Comparison of ENCODE assay signal across 17 cellular contexts in the genomic region with DNA sequence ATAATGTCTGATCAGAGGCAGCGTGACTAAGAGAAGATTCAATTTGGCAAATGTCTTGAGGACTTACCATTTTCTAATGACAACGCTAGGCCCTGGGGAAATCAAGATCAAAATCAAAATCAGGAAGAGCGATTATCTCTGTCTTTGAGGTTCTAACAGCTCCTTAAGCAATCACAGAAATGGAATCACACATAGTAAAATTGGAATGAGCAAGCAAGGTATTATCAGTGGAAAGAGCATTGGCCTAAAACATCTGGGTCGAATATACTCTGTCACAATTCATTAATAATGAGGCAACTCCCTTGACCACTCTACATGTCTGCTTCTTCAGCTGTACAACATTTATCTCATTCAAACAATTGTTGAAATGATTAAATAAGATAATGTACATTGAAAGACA. TPM values are rescaled to one million over a fixed set of nuclear protein-coding genes. Genes with fewer than 3 reads are reported as not detected.
DNase-seq lines count a peak whose midpoint lies in the region; ATAC-seq and TF ChIP-seq lines count a peak whose summit lies in the region.
"Had no signal": no experiment of that assay in that cellular context is flagged by ENCODE, and none has a peak within 500 bp of the region (broad histone marks: within the 10 kb centered on the region; RNA-seq: fewer than 3 reads in every experiment).

No MANE protein-coding gene starts in this region.

- peaks cover 2% of the 10 kb centered on the region; the same call in 1 of the 2 replicates for H3K9me1 ChIP-seq in IMR-90 (ENCODE audit: insufficient read depth, low read length)

- no peak for TF ChIP-seq EP300 in ovary (IDR thresholded peaks at IDR 0.05)

- no peaks in the 10 kb centered on the region for H4K20me1 ChIP-seq in IMR-90 (ENCODE audit: insufficient read depth, low read length)

- H3K9me3 ChIP-seq in IMR-90 (ENCODE audit: control insufficient read depth, insufficient read depth, low read length): no peaks in the 10 kb centered on the region
- H3K9me3 ChIP-seq in trophoblast cell (ENCODE audit: insufficient read depth, low read depth, low read length): no peaks in the 10 kb centered on the region
- H3K9me3 ChIP-seq in ovary: no peaks in the 10 kb centered on the region
- H3K9me3 ChIP-seq: Caco-2, Peyer's patch had no signal

- H2AFZ ChIP-seq in IMR-90 (replicated peaks; ENCODE audit: low read length, poor library complexity) (no peak overlapping the region), trophoblast cell (ENCODE audit: insufficient read depth, low read length, poor library complexity) (no peak overlapping the region)

- peak overlapping the region; percentile 21; the same call in 1 of the 3 replicates for H2BK15ac ChIP-seq in IMR-90 (ENCODE audit: low read depth, low read length)

- H3K14ac ChIP-seq in IMR-90 (replicated peaks; ENCODE audit: low read depth, low read length): no peak overlapping the region
- no peak overlapping the region for H3K14ac ChIP-seq in trophoblast cell (ENCODE audit: low read length)

- H3K4me3 Mint-ChIP-seq in CD14-positive monocyte: no peak overlapping the region
- H3K4me3 Mint-ChIP-seq: CD4-positive, CD25-positive, alpha-beta regulatory T cell had no signal

- TF ChIP-seq CTCF in CD14-positive monocyte (IDR thresholded peaks at IDR 0.05) (no peak), IMR-90 (conservative IDR thresholded peaks at IDR 0.05; ENCODE audit: low read depth, low read length) (no peak), fibroblast of villous mesenchyme (IDR thresholded peaks at IDR 0.05; ENCODE audit: insufficient read depth, low read depth, low read length) (no peak), ovary (IDR thresholded peaks at IDR 0.05) (no peak)

- H4K12ac ChIP-seq in trophoblast cell (ENCODE audit: low read depth, low read length): no peak overlapping the region

- H3K27me3 ChIP-seq in IMR-90 (ENCODE audit: control insufficient read depth, insufficient read depth, low read length): no peaks in the 10 kb centered on the region
- no peaks in the 10 kb centered on the region for H3K27me3 ChIP-seq in trophoblast cell (ENCODE audit: insufficient read depth, low read length)
- H3K27me3 ChIP-seq in ovary: no peaks in the 10 kb centered on the region
- H3K27me3 ChIP-seq: Peyer's patch had no signal

- H2BK120ac ChIP-seq in IMR-90 (ENCODE audit: low read depth, low read length) (peak overlapping the region; percentile 27; the same call in 1 of the 2 replicates), trophoblast cell (ENCODE audit: insufficient read depth, low read length, poor library complexity) (no peak overlapping the region)

- H3K4me2 ChIP-seq in IMR-90 (ENCODE audit: low read depth, low read length): no peak overlapping the region
- H3K4me2 ChIP-seq in trophoblast cell (ENCODE audit: low read length): no peak overlapping the region

- H3K23ac ChIP-seq in IMR-90 (ENCODE audit: low read depth, low read length) (no peak overlapping the region), trophoblast cell (ENCODE audit: low read length) (no peak overlapping the region)

- dilution Hi-C loops in IMR-90 (cut with HindIII; ENCODE audit: low sequenced_read_pairs, unreplicated experiment): no loop called here

- no peak overlapping the region; a peak in 1 of 4 replicates for H4K8ac ChIP-seq in IMR-90 (ENCODE audit: low read depth in 2 of 2, low read length in 2 of 2)
- no peak overlapping the region for H4K8ac ChIP-seq in trophoblast cell (ENCODE audit: low read depth, low read length)

- intact Hi-C loops in CD14-positive monocyte (cut with micrococcal nuclease) (no loop called here), IMR-90 (cut with micrococcal nuclease) (no loop called here), ovary (cut with DNase I) (no loop called here)

- H4K91ac ChIP-seq in IMR-90 (ENCODE audit: insufficient read depth, low read depth, low read length): no peak overlapping the region
- H4K91ac ChIP-seq in trophoblast cell (ENCODE audit: low read depth, low read length): no peak overlapping the region

- H3K18ac ChIP-seq in IMR-90 (ENCODE audit: low read depth, low read length) (no peak overlapping the region), trophoblast cell (ENCODE audit: low read length) (no peak overlapping the region)

- no peaks in the 10 kb centered on the region for H3K36me3 Mint-ChIP-seq in CD14-positive monocyte
- H3K36me3 Mint-ChIP-seq: CD4-positive, CD25-positive, alpha-beta regulatory T cell had no signal

- no peaks in the 10 kb centered on the region for H3K79me2 ChIP-seq in trophoblast cell (ENCODE audit: control insufficient read depth, insufficient read depth, low read length, poor library complexity)

- no peak overlapping the region for H2BK12ac ChIP-seq in trophoblast cell (ENCODE audit: low read length)

- H2BK5ac ChIP-seq in IMR-90 (ENCODE audit: low read depth, low read length, poor library complexity, severe bottlenecking): no peak overlapping the region
- no peak overlapping the region for H2BK5ac ChIP-seq in trophoblast cell (ENCODE audit: low read depth, low read length, poor library complexity)

- no peak for DNase-seq in CD14-positive monocyte (ENCODE audit: low spot score)
- no peak for DNase-seq in IMR-90
- DNase-seq in fibroblast of villous mesenchyme (ENCODE audit: low read depth): peak; percentile 31
- DNase-seq in trophoblast cell: peak; percentile 18 to 85
- no peak for DNase-seq in ovary
- no peak for DNase-seq in NCI-H345 treated with DMSO at 0.1 percent for 48 hours (lab: John Stamatoyannopoulos, UW; ENCODE audit: unreplicated experiment)
- DNase-seq in OCI-M2 (lab: John Stamatoyannopoulos, UW; ENCODE audit: unreplicated experiment): no peak
- DNase-seq: ACHN; Caco-2; CD4-positive, CD25-positive, alpha-beta regulatory T cell; DMS53; H7; NCI-H1436; NCI-H2029 treated with DMSO at 0.1 percent for 48 hours; NCI-H510A treated with DMSO at 0.1 percent for 48 hours; Peyer's patch; SHP77 treated with DMSO at 0.1 percent for 48 hours had no signal

- no peaks in the 10 kb centered on the region for H3K36me3 ChIP-seq in IMR-90 (ENCODE audit: control insufficient read depth, insufficient read depth, low read length)
- no peaks in the 10 kb centered on the region for H3K36me3 ChIP-seq in trophoblast cell (ENCODE audit: control insufficient read depth in 1 of 2, insufficient read depth in 2 of 2, low read length in 2 of 2)
- H3K36me3 ChIP-seq in ovary: no peaks in the 10 kb centered on the region
- H3K36me3 ChIP-seq: Peyer's patch had no signal

- POLR2A ChIA-PET in IMR-90 (lab: Charles Lee; ENCODE audit: unreplicated experiment): interaction anchor here (1.5 kb wide), 1 partner anchor 10 kb away, joined by 11 read pairs; no protein-coding TSS in a partner anchor

- peak overlapping the region; percentile 75; the same call in 1 of the 2 replicates for H2BK20ac ChIP-seq in IMR-90 (ENCODE audit: low read depth, low read length)

- H2AK5ac ChIP-seq in IMR-90 (ENCODE audit: low read depth, low read length): no peak overlapping the region
- no peak overlapping the region for H2AK5ac ChIP-seq in trophoblast cell (ENCODE audit: low read length)

- H3K79me1 ChIP-seq in IMR-90 (ENCODE audit: low read depth in 1 of 2, low read length in 2 of 2) (no peaks in the 10 kb centered on the region), trophoblast cell (ENCODE audit: low read length) (no peaks in the 10 kb centered on the region)

- H3K56ac ChIP-seq in IMR-90 (ENCODE audit: extremely low read depth, insufficient read depth, low read length): no peak overlapping the region

- H3K4me1 Mint-ChIP-seq in CD14-positive monocyte: peaks cover 32% of the 10 kb centered on the region
- H3K4me1 Mint-ChIP-seq: CD4-positive, CD25-positive, alpha-beta regulatory T cell had no signal

- no peak for TF ChIP-seq RAD21 in IMR-90 (IDR thresholded peaks at IDR 0.05; ENCODE audit: low read length)

- H2AK9ac ChIP-seq in IMR-90 (replicated peaks; ENCODE audit: low read depth, low read length, poor library complexity): no peak overlapping the region

- peaks cover 0 to 5% (median 0%) of the 10 kb centered on the region in 3 donors for H3K27me3 Mint-ChIP-seq in CD14-positive monocyte (ENCODE audit: low read depth in 3 of 3)

- in situ Hi-C loops in IMR-90 (cut with MboI; ENCODE audit: low sequenced_read_pairs): no loop called here

- peaks cover 0 to 4% (median 0%) of the 10 kb centered on the region in 7 donors for H3K9me3 Mint-ChIP-seq in CD14-positive monocyte

- no peak for ATAC-seq in IMR-90 (ENCODE audit: low read depth)

- no peak for TF ChIP-seq POLR2A in IMR-90 (IDR thresholded peaks at IDR 0.05; ENCODE audit: low read depth, low read length)
- no peak for TF ChIP-seq POLR2A in ovary (IDR thresholded peaks at IDR 0.05)

- no peak overlapping the region for H3K4me3 ChIP-seq in IMR-90 (ENCODE audit: insufficient read depth, low read depth, low read length)
- H3K4me3 ChIP-seq in fibroblast of villous mesenchyme (ENCODE audit: low read depth, low read length): no peak overlapping the region
- no peak overlapping the region for H3K4me3 ChIP-seq in trophoblast cell (ENCODE audit: low read depth, low read length)
- no peak overlapping the region for H3K4me3 ChIP-seq in ovary
- H3K4me3 ChIP-seq: Peyer's patch had no signal

- CTCF ChIA-PET in IMR-90 (lab: Yijun Ruan, JAX): interaction anchor here (0.6 to 1.6 kb wide), 2 partner anchors 52 to 56 kb away, joined by 3 to 4 read pairs; no protein-coding TSS in a partner anchor

- no peak overlapping the region for H4K5ac ChIP-seq in IMR-90 (ENCODE audit: low read depth, low read length)

- no peak overlapping the region for H3K4ac ChIP-seq in IMR-90 (ENCODE audit: low read depth, low read length)
- no peak overlapping the region for H3K4ac ChIP-seq in trophoblast cell (ENCODE audit: low read depth, low read length)

- H3K27ac ChIP-seq in IMR-90 (ENCODE audit: insufficient read depth, low read length) (no peak overlapping the region), trophoblast cell (ENCODE audit: low read depth, low read length) (no peak overlapping the region), ovary (no peak overlapping the region)
- H3K27ac ChIP-seq: Peyer's patch had no signal

- H3K27ac Mint-ChIP-seq in CD14-positive monocyte: peak overlapping the region; percentile 72 to 95 (median 88)
- H3K27ac Mint-ChIP-seq: CD4-positive, CD25-positive, alpha-beta regulatory T cell had no signal

- no TSS peak for BruUV-seq in IMR-90 (replicated peaks; lab: Mats Ljungman, UMichigan)

- H3K9ac ChIP-seq in IMR-90 (ENCODE audit: low read depth, low read length) (no peak overlapping the region), trophoblast cell (ENCODE audit: low read length) (peak overlapping the region; percentile 69)

- WGBS in IMR-90 (ENCODE audit: extremely low coverage in 2 of 2, insufficient read length in 1 of 2), 2 experiments: 94% methylated on average over 3 of the region's 4 CpGs; no CpG with 5 or more reads in 1 of the 2 experiments
- no CpG with 5 or more reads among the region's 4 CpGs for WGBS in trophoblast cell (ENCODE audit: extremely low coverage, insufficient coverage, insufficient read length)
- WGBS in ovary, 3 donors: 68 to 72% (median 72%) methylated on average over 4 of the region's 4 CpGs

- H3K4me1 ChIP-seq in IMR-90 (ENCODE audit: control insufficient read depth, insufficient read depth, low read length): no peaks in the 10 kb centered on the region; the same call in 1 of the 2 replicates
- H3K4me1 ChIP-seq in trophoblast cell (ENCODE audit: control insufficient read depth in 1 of 2, insufficient read depth in 2 of 2, low read length in 2 of 2): no peaks in the 10 kb centered on the region
- H3K4me1 ChIP-seq in ovary (ENCODE audit: insufficient read depth): no peaks in the 10 kb centered on the region
- H3K4me1 ChIP-seq: Peyer's patch had no signal

RNA-seq across cellular contexts. Expression of a gene that starts 8.5 kb away (rescaled TPM):
- polyA plus RNA-seq in CD14-positive monocyte (10 to 100 TPM; 14.3 to 19.9 TPM), IMR-90 (2012; rRNA removed) (32.1 and 46.4 TPM in 2 replicates), ovary (1 to 10 TPM; 1.1 to 1.4 TPM)
- total RNA-seq in IMR-90 (2012; rRNA removed) (34.4 and 43.0 TPM in 2 replicates), fibroblast of villous mesenchyme (18.0 and 22.9 TPM in 2 replicates), ovary (10 to 100 TPM in 1 of 7 donors, 1 to 10 TPM in 1, under 1 TPM in 2, not detected in 3; 0.32 to 11.4 (median 3.5) TPM)
- polyA plus RNA-seq in IMR-90 (2012; cell fraction: cytosol; rRNA removed): 5.3 and 22.9 TPM in 2 replicates
- 5.4 and 32.1 TPM in 2 replicates for polyA plus RNA-seq in IMR-90 (2012; cell fraction: nucleus; rRNA removed; ENCODE audit: low replicate concordance)
- polyA plus RNA-seq in trophoblast cell (2013): 0.76 and 0.83 TPM in 2 replicates
- total RNA-seq: Caco-2; CD4-positive, CD25-positive, alpha-beta regulatory T cell; H7; Peyer's patch had no signal
- polyA plus RNA-seq: CD4-positive, CD25-positive, alpha-beta regulatory T cell had no signal

RNA-seq across cellular contexts. Expression of a gene that starts 28.8 kb away (rescaled TPM):
- polyA plus RNA-seq in CD14-positive monocyte (1 to 10 TPM; 1.3 to 2.0 TPM), IMR-90 (2012; rRNA removed) (not detected in 2 replicates), ovary (not detected)
- total RNA-seq in IMR-90 (2012; rRNA removed) (not detected in 2 replicates), fibroblast of villous mesenchyme (not detected in 2 replicates), ovary (1 to 10 TPM in 1 of 7 donors, not detected in 6; 2.0 TPM)
- not detected in 2 replicates for polyA plus RNA-seq in IMR-90 (2012; cell fraction: cytosol; rRNA removed)
- 0.05 TPM in 1 of 2 replicates, not detected in the other for polyA plus RNA-seq in IMR-90 (2012; cell fraction: nucleus; rRNA removed; ENCODE audit: low replicate concordance)
- polyA plus RNA-seq in trophoblast cell (2013): not detected in 2 replicates
- total RNA-seq: Caco-2; CD4-positive, CD25-positive, alpha-beta regulatory T cell; H7; Peyer's patch had no signal
- polyA plus RNA-seq: CD4-positive, CD25-positive, alpha-beta regulatory T cell had no signal

Comparison
In these comparisons a context has a peak if more than half of its experiments do, and no peak if none do; other contexts are left out.
1. DNase-seq: peak in fibroblast of villous mesenchyme (single experiment) and trophoblast cell (2 of 2); none in CD14-positive monocyte (single experiment), IMR-90 (single experiment), ovary (0 of 5), NCI-H345 treated with DMSO at 0.1 percent for 48 hours (single experiment) and OCI-M2 (single experiment).